Comparison of ENCODE assay signal across 16 cellular contexts in the genomic region with DNA sequence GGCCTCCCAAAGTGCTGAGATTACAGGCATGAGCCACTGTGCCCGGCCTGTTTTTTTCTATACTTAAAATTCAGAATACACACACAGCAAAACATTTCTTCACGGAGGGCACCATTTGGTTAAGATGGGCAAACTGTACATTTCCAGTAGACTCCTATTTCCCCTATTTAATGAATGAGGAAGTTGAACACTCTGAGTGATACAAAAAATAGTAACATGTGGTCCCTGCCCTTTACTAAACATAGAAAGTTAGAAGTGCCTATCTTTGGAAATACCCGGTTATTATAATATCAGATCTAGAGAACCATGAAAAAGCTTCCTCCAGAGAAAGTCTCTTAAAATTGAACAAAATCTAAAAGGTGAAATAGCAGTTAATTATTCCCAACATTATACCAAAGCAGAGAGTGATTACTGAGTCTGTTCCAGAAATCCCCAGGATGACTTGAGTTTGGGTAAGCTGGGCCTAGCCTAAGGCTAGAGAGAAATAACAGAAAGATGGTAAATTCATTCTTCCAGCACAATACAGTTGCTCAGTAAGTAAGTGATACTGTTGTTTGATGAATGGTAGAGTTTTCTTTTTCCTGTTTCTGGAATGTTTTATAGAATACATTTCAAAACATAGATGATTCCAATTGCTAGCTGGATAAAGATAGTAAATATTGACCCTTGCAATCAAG. TPM values are rescaled to one million over a fixed set of nuclear protein-coding genes. Genes with fewer than 3 reads are reported as not detected.
DNase-seq lines count a peak whose midpoint lies in the region; ATAC-seq and TF ChIP-seq lines count a peak whose summit lies in the region.
"Had no signal": no experiment of that assay in that cellular context is flagged by ENCODE, and none has a peak within 500 bp of the region (broad histone marks: within the 10 kb centered on the region; RNA-seq: fewer than 3 reads in every experiment).

No MANE protein-coding gene starts in this region.

- H3K27me3 Mint-ChIP-seq in nephron progenitor cell (ENCODE audit: low read depth, poor library complexity), result no peaks in the 10 kb centered on the region
- no peaks in the 10 kb centered on the region for H3K27me3 Mint-ChIP-seq in chondrocyte (ENCODE audit: low read depth)
- H3K27me3 Mint-ChIP-seq: CD4-positive, alpha-beta memory T cell; stimulated activated naive CD8-positive, alpha-beta T cell treated with anti-CD3 and anti-CD28 coated beads, Interleukin-15, amount 100 ng/mL, for 72 hours had no signal

- intact Hi-C loops in breast epithelium (cut with DNase I; ENCODE audit: low total_unique reads), result no loop called here

- H3K4me1 ChIP-seq in breast epithelium, result no peaks in the 10 kb centered on the region
- H3K4me1 ChIP-seq: SJSA1 had no signal

- peaks cover 10% of the 10 kb centered on the region for H3K4me1 Mint-ChIP-seq in nephron progenitor cell
- no peaks in the 10 kb centered on the region for H3K4me1 Mint-ChIP-seq in chondrocyte (ENCODE audit: low read depth)
- H3K4me1 Mint-ChIP-seq: CD4-positive, alpha-beta memory T cell; stimulated activated naive CD8-positive, alpha-beta T cell treated with anti-CD3 and anti-CD28 coated beads, Interleukin-15, amount 100 ng/mL, for 72 hours had no signal

- TF ChIP-seq CTCF in GM13976 (IDR thresholded peaks at IDR 0.05; ENCODE audit: borderline replicate concordance, control extremely low read depth, extremely low read depth, insufficient read depth, missing control alignments) (no peak), nephron progenitor cell (IDR thresholded peaks at IDR 0.05) (no peak), breast epithelium (IDR thresholded peaks at IDR 0.05) (no peak), chondrocyte (IDR thresholded peaks at IDR 0.05) (no peak)

- H3K4me3 Mint-ChIP-seq in nephron progenitor cell (no peak overlapping the region), chondrocyte (ENCODE audit: unreplicated experiment) (no peak overlapping the region)
- H3K4me3 Mint-ChIP-seq: CD4-positive, alpha-beta memory T cell; nephron; stimulated activated naive CD8-positive, alpha-beta T cell treated with anti-CD3 and anti-CD28 coated beads, Interleukin-15, amount 100 ng/mL, for 72 hours had no signal

- peak overlapping the region; percentile 21 for H3K27ac Mint-ChIP-seq in nephron progenitor cell
- no peak overlapping the region for H3K27ac Mint-ChIP-seq in chondrocyte (ENCODE audit: unreplicated experiment)
- H3K27ac Mint-ChIP-seq: CD4-positive, alpha-beta memory T cell; nephron had no signal

- peaks cover 4% of the 10 kb centered on the region for H3K36me3 ChIP-seq in breast epithelium

- peaks cover 41% of the 10 kb centered on the region for H3K36me3 Mint-ChIP-seq in nephron progenitor cell (ENCODE audit: low read depth)
- H3K36me3 Mint-ChIP-seq in chondrocyte (ENCODE audit: low read depth), result peaks cover 32% of the 10 kb centered on the region

- no peak overlapping the region for H3K27ac ChIP-seq in breast epithelium
- H3K27ac ChIP-seq: SJSA1 had no signal

- peak; percentile 45 for DNase-seq in GM13976 (ENCODE audit: low spot score)
- DNase-seq in SIG-M5 (lab: John Stamatoyannopoulos, UW), result peak; percentile 43
- DNase-seq in nephron progenitor cell, result no peak
- DNase-seq in NCI-H82 treated with DMSO at 0.1 percent for 48 hours (lab: John Stamatoyannopoulos, UW; ENCODE audit: unreplicated experiment), result no peak
- DNase-seq in breast epithelium (ENCODE audit: low spot score in 2 of 2), result no peak
- no peak for DNase-seq in chondrocyte (ENCODE audit: low spot score)
- DNase-seq: activated CD8-positive, alpha-beta memory T cell treated with anti-CD3 and anti-CD28 coated beads, Interleukin-2, amount 50 U/mL, for 48 hours; CD4-positive, alpha-beta memory T cell; cortex of kidney; hypothalamus; NCI-H187; stimulated activated naive CD8-positive, alpha-beta T cell treated with anti-CD3 and anti-CD28 coated beads, Interleukin-15, amount 100 ng/mL, for 72 hours had no signal

- peak; percentile 53 for ATAC-seq in HG03432 (IDR thresholded peaks at IDR 0.05; ENCODE audit: unreplicated experiment)
- ATAC-seq: left lobe of liver; stimulated activated naive CD8-positive, alpha-beta T cell treated with anti-CD3 and anti-CD28 coated beads, Interleukin-15, amount 100 ng/mL, for 72 hours had no signal

- H3K27me3 ChIP-seq in breast epithelium, result no peaks in the 10 kb centered on the region
- H3K27me3 ChIP-seq: SJSA1 had no signal

- H3K4me3 ChIP-seq in breast epithelium, result no peak overlapping the region
- H3K4me3 ChIP-seq: SJSA1 had no signal

- in situ Hi-C loops in GM13976 (cut with MboI; ENCODE audit: low sequenced_read_pairs, unreplicated experiment), result no loop called here

- H3K9me3 ChIP-seq in breast epithelium, result no peaks in the 10 kb centered on the region
- H3K9me3 ChIP-seq: SJSA1 had no signal

- TF ChIP-seq POLR2A in breast epithelium (IDR thresholded peaks at IDR 0.05), result no peak

- H3K9me3 Mint-ChIP-seq in nephron progenitor cell, result no peaks in the 10 kb centered on the region
- H3K9me3 Mint-ChIP-seq in chondrocyte (ENCODE audit: low read depth), result no peaks in the 10 kb centered on the region
- H3K9me3 Mint-ChIP-seq: CD4-positive, alpha-beta memory T cell; nephron; stimulated activated naive CD8-positive, alpha-beta T cell treated with anti-CD3 and anti-CD28 coated beads, Interleukin-15, amount 100 ng/mL, for 72 hours had no signal

RNA-seq across cellular contexts. Expression of gene RMC1, which starts 23.3 kb away (rescaled TPM):
- total RNA-seq in breast epithelium, result 10 to 100 TPM; 22.2 to 33.0 (median 23.9) TPM
- 22.5 to 26.8 TPM (median 24.6 TPM) in 3 replicates for total RNA-seq in chondrocyte

RNA-seq across cellular contexts. Expression of gene RIOK3, which starts 26.9 kb away (rescaled TPM):
- total RNA-seq in breast epithelium (10 to 100 TPM; 61.6 to 80.8 (median 74.3) TPM), chondrocyte (50.3 to 51.5 TPM (median 51.4 TPM) in 3 replicates)

Comparison
In these comparisons a context has a peak if more than half of its experiments do, and no peak if none do; other contexts are left out.
1. DNase-seq: peak in GM13976 (single experiment) and SIG-M5 (single experiment); none in nephron progenitor cell (single experiment), NCI-H82 treated with DMSO at 0.1 percent for 48 hours (single experiment), breast epithelium (0 of 2) and chondrocyte (single experiment).